8 cellular contexts compared by ENCODE assay signal in the genomic region with DNA sequence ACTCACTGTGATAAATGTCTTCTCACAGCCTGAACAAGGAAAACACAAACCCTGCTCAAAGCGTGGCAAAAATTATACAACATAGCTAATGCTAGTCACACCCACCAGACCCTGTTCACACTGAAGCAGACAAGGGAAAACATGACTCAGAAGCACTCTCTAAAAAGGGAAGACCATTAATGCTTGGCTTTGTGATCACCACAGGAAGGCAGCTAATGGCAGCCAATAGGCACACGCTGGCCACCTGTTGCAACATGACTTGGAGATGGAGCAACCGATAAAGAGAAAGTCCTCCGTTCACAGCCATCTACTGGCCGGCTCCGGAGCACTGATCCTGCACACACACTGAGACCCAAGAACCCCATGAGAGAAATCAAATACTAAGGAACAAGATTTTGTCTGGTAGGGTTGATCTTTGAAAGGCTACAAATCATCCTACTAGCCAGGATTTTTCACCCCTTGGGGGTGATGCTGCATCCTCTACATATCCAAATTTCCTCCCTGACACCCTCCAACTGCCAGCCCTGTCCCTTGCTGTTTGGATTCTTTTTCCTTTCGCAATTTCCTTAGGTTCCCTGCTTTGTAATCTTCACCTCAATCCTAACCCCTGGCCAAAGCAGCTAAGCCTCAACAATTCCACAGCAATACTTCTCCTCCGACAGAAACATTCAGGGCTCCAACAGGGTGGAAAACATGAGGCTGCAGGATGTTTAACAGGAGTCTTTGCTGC. TPM values are rescaled to one million over a fixed set of nuclear protein-coding genes. Genes with fewer than 3 reads are reported as not detected.
A peak's percentile ranks its signal among the peaks of the same experiment; 100 is the strongest.
DNase-seq lines count a peak whose midpoint lies in the region; ATAC-seq lines count a peak whose summit lies in the region.

No MANE protein-coding gene starts in this region.

- POLR2A ChIA-PET in T-cell (lab: Charles Lee) = interaction anchor here in 1 of 2 donors (0.7 kb wide), 1 partner anchor 538 kb away, joined by 8 read pairs; no protein-coding TSS in a partner anchor

- CTCF ChIA-PET in T-cell (lab: Charles Lee) = no interaction called here

- H3K9me3 Mint-ChIP-seq in T-cell = no peaks in the 10 kb centered on the region

- H3K27me3 ChIP-seq in MG63 = no peaks in the 10 kb centered on the region
- no peaks in the 10 kb centered on the region for H3K27me3 ChIP-seq in muscle layer of duodenum (ENCODE audit: low read depth, low read length)
- H3K27me3 ChIP-seq in aorta (ENCODE audit: control insufficient read depth in 1 of 2, insufficient read depth in 2 of 2, low read length in 1 of 2) = no peaks in the 10 kb centered on the region

- H3K27ac ChIP-seq in muscle layer of duodenum (ENCODE audit: low read length) (peak overlapping the region; percentile 12), aorta (ENCODE audit: low read depth in 1 of 2, low read length in 2 of 2) (no peak overlapping the region)

- DNase-seq in Daoy (ENCODE audit: low read depth) (peak; percentile 77), MG63 (peak; percentile 50), T-cell (peak in 4 of 34 experiments; percentile 10 to 47 (median 18)), fibroblast of gingiva (ENCODE audit: low read depth) (peak; percentile 90), aorta (peak; percentile 85 to 90)

- intact Hi-C loops in aorta (cut with DNase I) = loop anchor here (5.0 to 10.0 kb wide), 2 partner anchors 208 to 215 kb away; no protein-coding TSS in a partner anchor

- 14 to 17% methylated on average over 8 of the region's 8 CpGs for WGBS in aorta, 2 donors

- H3K27ac Mint-ChIP-seq in T-cell = peak overlapping the region; percentile 26 to 53

- H3K4me1 ChIP-seq in muscle layer of duodenum (ENCODE audit: control insufficient read depth in 1 of 2, insufficient read depth in 2 of 2, low read length in 2 of 2) = peaks cover 23 to 27% of the 10 kb centered on the region in 2 donors
- H3K4me1 ChIP-seq in aorta (ENCODE audit: control insufficient read depth in 1 of 2, insufficient read depth in 2 of 2, low read length in 2 of 2) = peaks cover 0 to 4% of the 10 kb centered on the region in 2 donors

- no peaks in the 10 kb centered on the region for H3K9me3 ChIP-seq in MG63
- no peaks in the 10 kb centered on the region for H3K9me3 ChIP-seq in muscle layer of duodenum (ENCODE audit: control insufficient read depth in 1 of 2, low read length in 2 of 2)
- no peaks in the 10 kb centered on the region for H3K9me3 ChIP-seq in aorta (ENCODE audit: control insufficient read depth, low read length)

- H3K36me3 ChIP-seq in MG63 (peaks cover 60% of the 10 kb centered on the region), muscle layer of duodenum (ENCODE audit: control insufficient read depth in 1 of 2, insufficient read depth in 2 of 2, low read length in 2 of 2) (peaks cover 37 to 39% of the 10 kb centered on the region in 2 donors), aorta (ENCODE audit: control insufficient read depth in 1 of 2, insufficient read depth in 2 of 2, low read length in 1 of 2) (peaks cover 5 to 7% of the 10 kb centered on the region in 2 donors)

- H3K27me3 Mint-ChIP-seq in T-cell = no peaks in the 10 kb centered on the region

- peak overlapping the region; percentile 71 to 91 (median 87) for H3K4me3 Mint-ChIP-seq in T-cell

- H3K4me1 Mint-ChIP-seq in T-cell = peaks cover 61 to 70% (median 68%) of the 10 kb centered on the region in 3 donors

- ATAC-seq in T-cell (replicated peaks in 1 of 4) (no peak), aorta (ENCODE audit: low FRiP score) (peak; percentile 43), HG02623 (IDR thresholded peaks at IDR 0.05; ENCODE audit: unreplicated experiment) (no peak), GM19397 (IDR thresholded peaks at IDR 0.05; ENCODE audit: unreplicated experiment) (no peak)

- H3K36me3 Mint-ChIP-seq in T-cell = peaks cover 47% of the 10 kb centered on the region

- no peak overlapping the region; the same call in 1 of the 2 replicates for H3K4me3 ChIP-seq in MG63
- peak overlapping the region; percentile 36 to 38 for H3K4me3 ChIP-seq in muscle layer of duodenum (ENCODE audit: low read depth in 1 of 2, low read length in 2 of 2)
- H3K4me3 ChIP-seq in aorta (ENCODE audit: low read length in 2 of 2) = no peak overlapping the region

RNA-seq across cellular contexts. Expression of a gene that starts 3.2 kb away (rescaled TPM):
- 8.7 and 10.0 TPM in 2 replicates for total RNA-seq in Daoy (2014; rRNA removed; shearing (Covaris generic))
- total RNA-seq in MG63 (2014; rRNA removed; shearing (Covaris generic); ENCODE audit: low replicate concordance) = 16.3 and 22.2 TPM in 2 replicates
- total RNA-seq in T-cell = 10 to 100 TPM; 57.6 to 68.7 (median 61.8) TPM
- total RNA-seq in aorta = 10 to 100 TPM; 35.7 to 37.5 TPM
- 10 to 100 TPM in 1 of 2 donors, 1 to 10 TPM in 1; 4.4 to 15.9 TPM for polyA plus RNA-seq in aorta

RNA-seq across cellular contexts. Expression of a gene that starts 45.1 kb away (rescaled TPM):
- total RNA-seq in Daoy (2014; rRNA removed; shearing (Covaris generic)) = not detected in 2 replicates
- total RNA-seq in MG63 (2014; rRNA removed; shearing (Covaris generic); ENCODE audit: low replicate concordance) = not detected in 2 replicates
- total RNA-seq in T-cell = under 1 TPM in 1 of 5 donors, not detected in 4; 0.09 TPM
- total RNA-seq in aorta = not detected
- not detected for polyA plus RNA-seq in aorta

RNA-seq across cellular contexts. Expression of a gene that starts 51.5 kb away (rescaled TPM):
- total RNA-seq in Daoy (2014; rRNA removed; shearing (Covaris generic)) = not detected in 2 replicates
- not detected in 2 replicates for total RNA-seq in MG63 (2014; rRNA removed; shearing (Covaris generic); ENCODE audit: low replicate concordance)
- total RNA-seq in T-cell = under 1 TPM in 1 of 5 donors, not detected in 4; 0.20 TPM
- total RNA-seq in aorta = under 1 TPM; 0.33 to 0.55 TPM
- not detected for polyA plus RNA-seq in aorta

Comparison
In these comparisons a context has a peak if more than half of its experiments do, and no peak if none do; other contexts are left out.
1. H3K4me3 ChIP-seq: peak in muscle layer of duodenum (2 of 2); none in MG63 (single experiment) and aorta (0 of 2).